Comparison of ENCODE assay signal across 1 cellular context in genomic region chr6:158665332-158665731, GRCh38.
TF ChIP-seq lines count a peak whose summit lies in the region.

No MANE protein-coding gene starts in this region.

TF ChIP-seq in GM23338, 12 proteins besides CTCF, POLR2A, EP300 and RAD21:
- no peak for TF ChIP-seq CREB1 (CRISPR knock-in tag; IDR thresholded peaks at IDR 0.05; ENCODE audit: low read depth)
